1 cellular context compared by ENCODE assay signal in genomic region chr2:219058541-219059374, GRCh38.
TF ChIP-seq lines count a peak whose summit lies in the region.

No MANE protein-coding gene starts in this region.

TF ChIP-seq in HepG2, 621 proteins besides CTCF, POLR2A, EP300 and RAD21 (continued from another document and continues in another):
- TF ChIP-seq GPN1 (CRISPR knock-in tag; IDR thresholded peaks at IDR 0.05; ENCODE audit: borderline replicate concordance), result no peak
- TF ChIP-seq JUN (CRISPR knock-in tag; IDR thresholded peaks at IDR 0.05), result 0 out of 2 replicates have a peak, but pooled peaks have one; percentile 30
- peak; percentile 84; the same call in 1 of the 2 replicates for TF ChIP-seq ZNF383 (CRISPR knock-in tag; IDR thresholded peaks at IDR 0.05; ENCODE audit: borderline replicate concordance)
- TF ChIP-seq, protein P1, sequence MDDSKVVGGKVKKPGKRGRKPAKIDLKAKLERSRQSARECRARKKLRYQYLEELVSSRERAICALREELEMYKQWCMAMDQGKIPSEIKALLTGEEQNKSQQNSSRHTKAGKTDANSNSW (CRISPR knock-in tag; IDR thresholded peaks at IDR 0.05; ENCODE audit: borderline replicate concordance), result no peak
- TF ChIP-seq SNAPC2 (CRISPR knock-in tag; IDR thresholded peaks at IDR 0.05), result no peak
- TF ChIP-seq HHEX (CRISPR knock-in tag; IDR thresholded peaks at IDR 0.05), result no peak
- no peak; the same call in none of the 2 replicates for TF ChIP-seq GATAD1 (CRISPR knock-in tag; IDR thresholded peaks at IDR 0.05)
- no peak for TF ChIP-seq ADNP (CRISPR knock-in tag; IDR thresholded peaks at IDR 0.05)
- peak; percentile 59; the same call in 1 of the 2 replicates for TF ChIP-seq ZNF761 (CRISPR knock-in tag; conservative IDR thresholded peaks at IDR 0.05)
- TF ChIP-seq CSRNP2 (CRISPR knock-in tag; conservative IDR thresholded peaks at IDR 0.05; ENCODE audit: low read depth), result no peak
- peak; percentile 66; the same call in 1 of the 2 replicates for TF ChIP-seq ZNF556 (CRISPR knock-in tag; IDR thresholded peaks at IDR 0.05; ENCODE audit: borderline replicate concordance)
- TF ChIP-seq ZNF512 (CRISPR knock-in tag; IDR thresholded peaks at IDR 0.05), result no peak
- TF ChIP-seq ZKSCAN8 (CRISPR knock-in tag; IDR thresholded peaks at IDR 0.05; ENCODE audit: borderline replicate concordance), result no peak
- no peak for TF ChIP-seq ZNF570 (CRISPR knock-in tag; IDR thresholded peaks at IDR 0.05; ENCODE audit: borderline replicate concordance)
- TF ChIP-seq SIX1 (CRISPR knock-in tag; IDR thresholded peaks at IDR 0.05; ENCODE audit: borderline replicate concordance), result peak; percentile 35; the same call in 1 of the 2 replicates
- no peak for TF ChIP-seq RBAK (CRISPR knock-in tag; IDR thresholded peaks at IDR 0.05)
- TF ChIP-seq SAFB2 (CRISPR knock-in tag; IDR thresholded peaks at IDR 0.05; ENCODE audit: borderline replicate concordance, low read depth), result no peak
- no peak for TF ChIP-seq ZNF382 (CRISPR knock-in tag; IDR thresholded peaks at IDR 0.05; ENCODE audit: borderline replicate concordance)
- peak; percentile 38; the same call in 1 of the 2 replicates for TF ChIP-seq ZNF616 (CRISPR knock-in tag; IDR thresholded peaks at IDR 0.05; ENCODE audit: low read depth)
- TF ChIP-seq ZNF180 (CRISPR knock-in tag; IDR thresholded peaks at IDR 0.05; ENCODE audit: borderline replicate concordance, low read depth), result no peak
- TF ChIP-seq XBP1 (CRISPR knock-in tag; IDR thresholded peaks at IDR 0.05), result no peak
- TF ChIP-seq SRSF9 (IDR thresholded peaks at IDR 0.05; ENCODE audit: borderline replicate concordance, insufficient read depth, low read depth, low read length, poor library complexity, severe bottlenecking), result no peak
- TF ChIP-seq CREM (IDR thresholded peaks at IDR 0.05), result no peak
- TF ChIP-seq CREM (CRISPR knock-in tag; IDR thresholded peaks at IDR 0.05), result no peak
- no peak for TF ChIP-seq EHMT2 (IDR thresholded peaks at IDR 0.05; ENCODE audit: borderline replicate concordance, low read depth, low read length)
- peak; percentile 91 for TF ChIP-seq SOX5 (CRISPR knock-in tag; IDR thresholded peaks at IDR 0.05; ENCODE audit: borderline replicate concordance)
- no peak for TF ChIP-seq NFE2L1 (CRISPR knock-in tag; IDR thresholded peaks at IDR 0.05; ENCODE audit: borderline replicate concordance)
- no peak for TF ChIP-seq ARNT (IDR thresholded peaks at IDR 0.05)
- peak; percentile 78 for TF ChIP-seq HDAC1 (CRISPR knock-in tag; IDR thresholded peaks at IDR 0.05)
- TF ChIP-seq ZKSCAN1 (IDR thresholded peaks at IDR 0.05; ENCODE audit: low read length), result no peak
- TF ChIP-seq KDM4B (CRISPR knock-in tag; IDR thresholded peaks at IDR 0.05), result no peak; the same call in 1 of the 2 replicates
- no peak for TF ChIP-seq RFX5 (IDR thresholded peaks at IDR 0.05; ENCODE audit: low read depth, low read length)
- peak; percentile 86; the same call in 1 of the 2 replicates for TF ChIP-seq MEIS2 (CRISPR knock-in tag; IDR thresholded peaks at IDR 0.05)
- TF ChIP-seq, protein P2, sequence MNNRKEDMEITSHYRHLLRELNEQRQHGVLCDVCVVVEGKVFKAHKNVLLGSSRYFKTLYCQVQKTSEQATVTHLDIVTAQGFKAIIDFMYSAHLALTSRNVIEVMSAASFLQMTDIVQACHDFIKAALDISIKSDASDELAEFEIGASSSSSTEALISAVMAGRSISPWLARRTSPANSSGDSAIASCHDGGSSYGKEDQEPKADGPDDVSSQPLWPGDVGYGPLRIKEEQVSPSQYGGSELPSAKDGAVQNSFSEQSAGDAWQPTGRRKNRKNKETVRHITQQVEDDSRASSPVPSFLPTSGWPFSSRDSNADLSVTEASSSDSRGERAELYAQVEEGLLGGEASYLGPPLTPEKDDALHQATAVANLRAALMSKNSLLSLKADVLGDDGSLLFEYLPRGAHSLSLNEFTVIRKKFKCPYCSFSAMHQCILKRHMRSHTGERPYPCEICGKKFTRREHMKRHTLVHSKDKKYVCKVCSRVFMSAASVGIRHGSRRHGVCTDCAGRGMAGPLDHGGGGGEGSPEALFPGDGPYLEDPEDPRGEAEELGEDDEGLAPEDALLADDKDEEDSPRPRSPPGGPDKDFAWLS (CRISPR knock-in tag; IDR thresholded peaks at IDR 0.05; ENCODE audit: borderline replicate concordance), result peak; percentile 83; the same call in 1 of the 2 replicates
- peak; percentile 73 for TF ChIP-seq BORCS8-MEF2B (CRISPR knock-in tag; IDR thresholded peaks at IDR 0.05)
- no peak for TF ChIP-seq BRCA1 (CRISPR knock-in tag; IDR thresholded peaks at IDR 0.05)
- no peak for TF ChIP-seq SMAD3 (CRISPR knock-in tag; IDR thresholded peaks at IDR 0.05)
- TF ChIP-seq CHD4 (IDR thresholded peaks at IDR 0.05; ENCODE audit: borderline replicate concordance, low read length), result no peak
- TF ChIP-seq NFE2 (CRISPR knock-in tag; IDR thresholded peaks at IDR 0.05), result no peak
- no peak for TF ChIP-seq WIZ (CRISPR knock-in tag; IDR thresholded peaks at IDR 0.05)
- no peak for TF ChIP-seq ZBTB49 (CRISPR knock-in tag; IDR thresholded peaks at IDR 0.05; ENCODE audit: borderline replicate concordance)
- TF ChIP-seq XRCC5 (optimal IDR thresholded peaks at IDR 0.05; ENCODE audit: low read length), result no peak
- no peak for TF ChIP-seq SRF (IDR thresholded peaks at IDR 0.05; ENCODE audit: low read depth, low read length)
- no peak for TF ChIP-seq EEA1 (CRISPR knock-in tag; IDR thresholded peaks at IDR 0.05; ENCODE audit: borderline replicate concordance)
- TF ChIP-seq SNRNP70 (IDR thresholded peaks at IDR 0.05; ENCODE audit: low read depth, low read length), result no peak
- TF ChIP-seq NFIC (IDR thresholded peaks at IDR 0.05; ENCODE audit: low read length), result no peak
- TF ChIP-seq ZNF770 (CRISPR knock-in tag; IDR thresholded peaks at IDR 0.05), result no peak; the same call in 1 of the 2 replicates
- peak; percentile 43; the same call in 1 of the 2 replicates for TF ChIP-seq HMG20A (CRISPR knock-in tag; IDR thresholded peaks at IDR 0.05; ENCODE audit: borderline replicate concordance)
- TF ChIP-seq MEF2D (CRISPR knock-in tag; IDR thresholded peaks at IDR 0.05), result no peak; the same call in 1 of the 2 replicates
- no peak for TF ChIP-seq CERS6 (CRISPR knock-in tag; IDR thresholded peaks at IDR 0.05)
- TF ChIP-seq TCF7L2 (IDR thresholded peaks at IDR 0.05; ENCODE audit: low read depth, low read length), result no peak
- TF ChIP-seq SMARCE1 (IDR thresholded peaks at IDR 0.05; ENCODE audit: borderline replicate concordance), result no peak
- TF ChIP-seq, protein P3, sequence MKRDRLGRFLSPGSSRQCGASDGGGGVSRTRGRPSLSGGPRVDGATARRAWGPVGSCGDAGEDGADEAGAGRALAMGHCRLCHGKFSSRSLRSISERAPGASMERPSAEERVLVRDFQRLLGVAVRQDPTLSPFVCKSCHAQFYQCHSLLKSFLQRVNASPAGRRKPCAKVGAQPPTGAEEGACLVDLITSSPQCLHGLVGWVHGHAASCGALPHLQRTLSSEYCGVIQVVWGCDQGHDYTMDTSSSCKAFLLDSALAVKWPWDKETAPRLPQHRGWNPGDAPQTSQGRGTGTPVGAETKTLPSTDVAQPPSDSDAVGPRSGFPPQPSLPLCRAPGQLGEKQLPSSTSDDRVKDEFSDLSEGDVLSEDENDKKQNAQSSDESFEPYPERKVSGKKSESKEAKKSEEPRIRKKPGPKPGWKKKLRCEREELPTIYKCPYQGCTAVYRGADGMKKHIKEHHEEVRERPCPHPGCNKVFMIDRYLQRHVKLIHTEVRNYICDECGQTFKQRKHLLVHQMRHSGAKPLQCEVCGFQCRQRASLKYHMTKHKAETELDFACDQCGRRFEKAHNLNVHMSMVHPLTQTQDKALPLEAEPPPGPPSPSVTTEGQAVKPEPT (CRISPR knock-in tag; IDR thresholded peaks at IDR 0.05; ENCODE audit: low read depth), result peak; percentile 77; the same call in 1 of the 2 replicates
- peak; percentile 60; the same call in 1 of the 2 replicates for TF ChIP-seq RFXAP (CRISPR knock-in tag; IDR thresholded peaks at IDR 0.05; ENCODE audit: borderline replicate concordance)
- peak; percentile 61 for TF ChIP-seq BHLHE40 (IDR thresholded peaks at IDR 0.05; ENCODE audit: low read length)
- peak; percentile 85 for TF ChIP-seq ZNF687 (CRISPR knock-in tag; IDR thresholded peaks at IDR 0.05)
